13 cellular contexts compared by ENCODE assay signal in the genomic region with DNA sequence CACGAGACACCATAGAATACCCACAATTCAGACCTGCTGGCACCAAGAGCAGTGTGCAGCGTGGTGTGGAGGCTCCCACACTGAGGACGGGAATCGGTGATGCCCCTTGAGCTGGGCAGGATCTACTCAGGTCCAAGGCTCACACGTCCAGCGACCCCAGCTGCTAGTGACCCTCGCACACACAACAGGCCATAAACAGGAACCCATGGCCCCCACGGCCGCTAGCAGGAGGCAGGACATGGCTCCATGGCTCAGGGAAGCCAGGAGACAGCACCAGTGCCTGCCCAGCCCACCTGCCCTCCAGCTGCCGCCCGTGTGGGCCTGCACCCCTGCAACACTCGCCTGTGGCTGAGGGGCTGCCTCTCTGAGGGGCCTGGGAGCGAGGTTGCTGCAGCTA. TPM values are rescaled to one million over a fixed set of nuclear protein-coding genes. Genes with fewer than 3 reads are reported as not detected.
DNase-seq lines count a peak whose midpoint lies in the region; ATAC-seq and TF ChIP-seq lines count a peak whose summit lies in the region.
"Had no signal": no experiment of that assay in that cellular context is flagged by ENCODE, and none has a peak within 500 bp of the region (broad histone marks: within the 10 kb centered on the region; RNA-seq: fewer than 3 reads in every experiment).

No MANE protein-coding gene starts in this region.

- no peak for TF ChIP-seq CTCF in BE2C (IDR thresholded peaks at IDR 0.05; ENCODE audit: low read depth, low read length)
- no peak for TF ChIP-seq CTCF in Peyer's patch (IDR thresholded peaks at IDR 0.05)

- peaks cover 16% of the 10 kb centered on the region for H3K27me3 ChIP-seq in BE2C
- H3K27me3 ChIP-seq in Peyer's patch = no peaks in the 10 kb centered on the region
- no peaks in the 10 kb centered on the region; the same call in 1 of the 2 replicates for H3K27me3 ChIP-seq in H7 (ENCODE audit: control insufficient read depth, insufficient read depth, low read length)

- H3K27me3 Mint-ChIP-seq in stimulated activated memory B cell treated with anti-CD40 and anti-IgM and Interleukin-4, amounts not matched to agents 10 μg/mL and 1 μg/mL and 100 μg/mL, for 72 hours = peaks cover 65% of the 10 kb centered on the region

- H3K4me1 ChIP-seq in BE2C (no peaks in the 10 kb centered on the region), Peyer's patch (no peaks in the 10 kb centered on the region)

- no peak for TF ChIP-seq POLR2A in Peyer's patch (IDR thresholded peaks at IDR 0.05)

- peak; percentile 4 for DNase-seq in BE2C
- peak in 2 of 3 donors; percentile 4 to 43 for DNase-seq in Peyer's patch
- peak; percentile 57 for DNase-seq in mesenteric fat pad (ENCODE audit: low spot score)
- DNase-seq in NCI-H1930 (lab: John Stamatoyannopoulos, UW) = no peak
- DNase-seq in NCI-H146 (lab: John Stamatoyannopoulos, UW) = no peak
- DNase-seq in H7 = no peak
- DNase-seq: NCI-H2029, NCI-H2171, NCI-H446, RPMI8226 had no signal

- no peak overlapping the region for H3K27ac ChIP-seq in Peyer's patch
- H3K27ac ChIP-seq: C4-2B had no signal

- H3K27ac Mint-ChIP-seq in stimulated activated memory B cell treated with anti-CD40 and anti-IgM and Interleukin-4, amounts not matched to agents 10 μg/mL and 1 μg/mL and 100 μg/mL, for 72 hours = no peak overlapping the region
- H3K27ac Mint-ChIP-seq: IgD-negative memory B cell had no signal

- H3K9me3 ChIP-seq in BE2C (no peaks in the 10 kb centered on the region), Peyer's patch (no peaks in the 10 kb centered on the region)

- peak; percentile 37 for ATAC-seq in stimulated activated memory B cell treated with anti-CD40 and anti-IgM and Interleukin-4, amounts not matched to agents 10 μg/mL and 1 μg/mL and 100 μg/mL, for 72 hours

- H3K9me3 Mint-ChIP-seq in stimulated activated memory B cell treated with anti-CD40 and anti-IgM and Interleukin-4, amounts not matched to agents 10 μg/mL and 1 μg/mL and 100 μg/mL, for 72 hours = peaks cover 10% of the 10 kb centered on the region

- H3K4me1 Mint-ChIP-seq in stimulated activated memory B cell treated with anti-CD40 and anti-IgM and Interleukin-4, amounts not matched to agents 10 μg/mL and 1 μg/mL and 100 μg/mL, for 72 hours = peaks cover 10% of the 10 kb centered on the region

- H3K4me3 ChIP-seq in BE2C (ENCODE audit: low read depth, low read length) (no peak overlapping the region), Peyer's patch (no peak overlapping the region), H7 (ENCODE audit: insufficient read depth, low read depth, low read length) (no peak overlapping the region)

- no peak overlapping the region for H3K4me3 Mint-ChIP-seq in stimulated activated memory B cell treated with anti-CD40 and anti-IgM and Interleukin-4, amounts not matched to agents 10 μg/mL and 1 μg/mL and 100 μg/mL, for 72 hours
- H3K4me3 Mint-ChIP-seq: IgD-negative memory B cell had no signal

- no peaks in the 10 kb centered on the region for H3K36me3 ChIP-seq in BE2C
- no peaks in the 10 kb centered on the region for H3K36me3 ChIP-seq in Peyer's patch
- no peaks in the 10 kb centered on the region for H3K36me3 ChIP-seq in H7 (replicated peaks; ENCODE audit: control insufficient read depth, insufficient read depth, low read length)

- H3K36me3 Mint-ChIP-seq in stimulated activated memory B cell treated with anti-CD40 and anti-IgM and Interleukin-4, amounts not matched to agents 10 μg/mL and 1 μg/mL and 100 μg/mL, for 72 hours = no peaks in the 10 kb centered on the region
- H3K36me3 Mint-ChIP-seq: IgD-negative memory B cell had no signal

RNA-seq across cellular contexts. Expression of gene SLC9A3, which starts 43.4 kb away (rescaled TPM):
- 2.3 TPM for polyA plus RNA-seq in BE2C (2012; ENCODE audit: insufficient read depth, insufficient read length, low read depth)
- 100 to 1,000 TPM in 3 of 4 donors, 10 to 100 TPM in 1; 16.5 to 320 (median 283) TPM for total RNA-seq in Peyer's patch
- 1.1 TPM for total RNA-seq in mesenteric fat pad
- total RNA-seq in H7 (2014; rRNA removed; shearing (Covaris generic)) = 1.8 and 3.3 TPM in 2 replicates

RNA-seq across cellular contexts. Expression of gene CEP72, which starts 44.5 kb away (rescaled TPM):
- 5.6 TPM for polyA plus RNA-seq in BE2C (2012; ENCODE audit: insufficient read depth, insufficient read length, low read depth)
- total RNA-seq in Peyer's patch = 10 to 100 TPM in 1 of 4 donors, 1 to 10 TPM in 3; 2.2 to 33.8 (median 4.5) TPM
- 2.0 TPM for total RNA-seq in mesenteric fat pad
- total RNA-seq in H7 (2014; rRNA removed; shearing (Covaris generic)) = 12.6 and 20.7 TPM in 2 replicates

Comparison
In these comparisons a context has a peak if more than half of its experiments do, and no peak if none do; other contexts are left out.
1. DNase-seq: peak in BE2C (single experiment), Peyer's patch (2 of 3) and mesenteric fat pad (single experiment); none in NCI-H1930 (0 of 2), NCI-H146 (single experiment) and H7 (single experiment).